Comparison of ENCODE assay signal across 1 cellular context in genomic region chr16:71882505-71883192, GRCh38.
TF ChIP-seq lines count a peak whose summit lies in the region.

No MANE protein-coding gene starts in this region.

TF ChIP-seq in H1, 55 proteins besides CTCF, POLR2A, EP300 and RAD21:
- TF ChIP-seq SIX5 (IDR thresholded peaks at IDR 0.05; ENCODE audit: low read depth, low read length) (no peak), TCF12 (IDR thresholded peaks at IDR 0.05; ENCODE audit: low read depth, low read length) (0 out of 2 replicates have a peak, but pooled peaks have one; percentile 31), CREB1 (IDR thresholded peaks at IDR 0.05) (no peak)
